1 cellular context compared by ENCODE assay signal in genomic region chr17:43548689-43549379, GRCh38.
A peak's percentile ranks its signal among the peaks of the same experiment; 100 is the strongest.
TF ChIP-seq lines count a peak whose summit lies in the region.

No MANE protein-coding gene starts in this region.

TF ChIP-seq in HepG2, 621 proteins besides CTCF, POLR2A, EP300 and RAD21 (continued from another document):
- no peak for TF ChIP-seq ZNF614 (CRISPR knock-in tag; IDR thresholded peaks at IDR 0.05; ENCODE audit: borderline replicate concordance)
- no peak for TF ChIP-seq GPN1 (CRISPR knock-in tag; IDR thresholded peaks at IDR 0.05; ENCODE audit: borderline replicate concordance)
- TF ChIP-seq ZKSCAN8 (CRISPR knock-in tag; IDR thresholded peaks at IDR 0.05; ENCODE audit: borderline replicate concordance), result no peak
- TF ChIP-seq ARNTL (CRISPR knock-in tag; IDR thresholded peaks at IDR 0.05), result no peak
- no peak for TF ChIP-seq TRIM24 (CRISPR knock-in tag; IDR thresholded peaks at IDR 0.05)
- TF ChIP-seq ZNF770 (CRISPR knock-in tag; IDR thresholded peaks at IDR 0.05), result peak; percentile 62; the same call in 1 of the 2 replicates
- TF ChIP-seq MAX (IDR thresholded peaks at IDR 0.05), result peak; percentile 7; the same call in 1 of the 2 replicates
- 0 out of 2 replicates have a peak, but pooled peaks have one; percentile 25 for TF ChIP-seq TBX2 (CRISPR knock-in tag; IDR thresholded peaks at IDR 0.05; ENCODE audit: borderline replicate concordance)
- TF ChIP-seq ERF (CRISPR knock-in tag; IDR thresholded peaks at IDR 0.05), result 0 out of 2 replicates have a peak, but pooled peaks have one; percentile 5
